21 cellular contexts compared by ENCODE assay signal in the genomic region with DNA sequence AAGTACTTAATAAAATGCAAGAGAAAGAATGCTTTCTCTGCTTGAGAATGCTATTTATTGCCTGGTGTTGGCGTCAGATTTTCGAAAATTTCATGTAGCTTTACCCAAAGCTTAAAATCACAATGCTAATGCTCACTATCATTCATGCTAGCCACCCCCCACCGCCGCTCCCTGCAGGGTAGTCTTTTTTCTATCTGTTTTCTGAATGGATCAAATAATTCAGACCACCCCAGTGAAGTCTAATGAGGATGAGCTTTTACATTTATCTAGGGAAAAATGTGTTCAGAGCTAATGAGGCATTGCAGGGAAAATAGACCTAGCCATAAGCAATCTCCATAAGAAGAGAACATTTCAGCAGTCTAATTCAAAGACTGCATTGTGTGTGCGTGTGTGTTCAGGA.
DNase-seq lines count a peak whose midpoint lies in the region; ATAC-seq and TF ChIP-seq lines count a peak whose summit lies in the region.
"Had no signal": no experiment of that assay in that cellular context is flagged by ENCODE, and none has a peak within 500 bp of the region (broad histone marks: within the 10 kb centered on the region; RNA-seq: fewer than 3 reads in every experiment).

No MANE protein-coding gene starts in this region.

- no peaks in the 10 kb centered on the region for H3K9me3 ChIP-seq in neural progenitor cell (ENCODE audit: low read depth)
- no peaks in the 10 kb centered on the region for H3K9me3 ChIP-seq in Caco-2
- H3K9me3 ChIP-seq: A549, BLaER1, SK-N-SH had no signal

- CTCF ChIA-PET in Caco-2 (lab: Charles Lee), result no interaction called here

- no peak overlapping the region for H3K9ac ChIP-seq in neural progenitor cell
- H3K9ac ChIP-seq: BLaER1, GM23248, SK-N-SH had no signal

- POLR2A ChIA-PET in Caco-2 (lab: Charles Lee), result no interaction called here

- H3K9me3 Mint-ChIP-seq in GM23338 (no peaks in the 10 kb centered on the region), neural progenitor cell (no peaks in the 10 kb centered on the region), mesothelial cell of epicardium (no peaks in the 10 kb centered on the region), Caco-2 (ENCODE audit: unreplicated experiment) (no peaks in the 10 kb centered on the region)

- peaks cover 37% of the 10 kb centered on the region for H3K4me1 ChIP-seq in GM23338 (ENCODE audit: insufficient read depth)
- peaks cover 30% of the 10 kb centered on the region for H3K4me1 ChIP-seq in neural progenitor cell
- no peaks in the 10 kb centered on the region for H3K4me1 ChIP-seq in Caco-2
- H3K4me1 ChIP-seq: A549, BLaER1 had no signal

- H2AFZ ChIP-seq in GM23338 (no peak overlapping the region), neural progenitor cell (replicated peaks) (no peak overlapping the region)
- H2AFZ ChIP-seq: GM23248 had no signal

- H4K20me1 ChIP-seq in GM23338 (replicated peaks; ENCODE audit: insufficient read depth), result no peaks in the 10 kb centered on the region
- no peaks in the 10 kb centered on the region for H4K20me1 ChIP-seq in neural progenitor cell (ENCODE audit: low read depth)
- H4K20me1 ChIP-seq: BLaER1 had no signal

- TF ChIP-seq CTCF in GM23338 (conservative IDR thresholded peaks at IDR 0.05; ENCODE audit: low read depth in 2 of 2), result no peak
- no peak for TF ChIP-seq CTCF in neural progenitor cell (IDR thresholded peaks at IDR 0.05)
- TF ChIP-seq CTCF in mesothelial cell of epicardium (IDR thresholded peaks at IDR 0.05; ENCODE audit: unreplicated experiment), result no peak
- no peak for TF ChIP-seq CTCF in Caco-2 (IDR thresholded peaks at IDR 0.05; ENCODE audit: insufficient read depth in 1 of 2, low read depth in 1 of 2, low read length in 1 of 2, severe bottlenecking in 1 of 2, unreplicated experiment in 1 of 2)

- H3K27ac Mint-ChIP-seq in GM23338 (peak overlapping the region; percentile 58; the same call in 1 of the 2 replicates), neural progenitor cell (no peak overlapping the region), mesothelial cell of epicardium (no peak overlapping the region), Caco-2 (ENCODE audit: unreplicated experiment) (no peak overlapping the region)
- H3K27ac Mint-ChIP-seq: CD4-positive, alpha-beta memory T cell; T-cell had no signal

- H3K27me3 ChIP-seq in GM23338 (ENCODE audit: insufficient read depth) (no peaks in the 10 kb centered on the region), neural progenitor cell (no peaks in the 10 kb centered on the region), Caco-2 (replicated peaks; ENCODE audit: control insufficient read depth, insufficient read depth, low read length) (no peaks in the 10 kb centered on the region)
- H3K27me3 ChIP-seq: BLaER1 had no signal

- H3K4me3 ChIP-seq in GM23338 (peak overlapping the region; percentile 24; the same call in 1 of the 2 replicates), neural progenitor cell (no peak overlapping the region), Caco-2 (ENCODE audit: low read depth, low read length) (no peak overlapping the region)
- H3K4me3 ChIP-seq: A549, BLaER1, GM12878, GM23248 had no signal

- no peaks in the 10 kb centered on the region for H3K9me2 ChIP-seq in GM23338 (ENCODE audit: insufficient read depth)
- H3K9me2 ChIP-seq: SK-N-SH had no signal

- no peaks in the 10 kb centered on the region for H3K27me3 Mint-ChIP-seq in GM23338 (ENCODE audit: insufficient read depth, low read depth, poor library complexity)
- H3K27me3 Mint-ChIP-seq in neural progenitor cell (ENCODE audit: insufficient read depth, low read depth), result peaks cover 5% of the 10 kb centered on the region
- H3K27me3 Mint-ChIP-seq in mesothelial cell of epicardium (ENCODE audit: low read depth), result no peaks in the 10 kb centered on the region
- H3K27me3 Mint-ChIP-seq in Caco-2 (ENCODE audit: insufficient read depth, unreplicated experiment), result no peaks in the 10 kb centered on the region
- H3K27me3 Mint-ChIP-seq: CD4-positive, alpha-beta memory T cell; T-cell had no signal

- H3K36me3 ChIP-seq in GM23338 (ENCODE audit: insufficient read depth) (no peaks in the 10 kb centered on the region), neural progenitor cell (no peaks in the 10 kb centered on the region), Caco-2 (ENCODE audit: control insufficient read depth, insufficient read depth, low read length) (no peaks in the 10 kb centered on the region)
- H3K36me3 ChIP-seq: BLaER1 had no signal

- BruUV-seq in Caco-2 (replicated peaks; lab: Mats Ljungman, UMichigan), result no TSS peak

- peak; percentile 71 for ATAC-seq in GM23338
- no peak for ATAC-seq in GM21786 (IDR thresholded peaks at IDR 0.05; ENCODE audit: unreplicated experiment)
- ATAC-seq: A549, GM12878, T-cell had no signal

- H3F3A ChIP-seq in GM23338 (replicated peaks; ENCODE audit: low read depth) (no peaks in the 10 kb centered on the region), neural progenitor cell (ENCODE audit: low read depth) (peaks cover 16% of the 10 kb centered on the region)

- peaks cover 20% of the 10 kb centered on the region for H3K4me1 Mint-ChIP-seq in GM23338
- peaks cover 16% of the 10 kb centered on the region for H3K4me1 Mint-ChIP-seq in neural progenitor cell
- no peaks in the 10 kb centered on the region for H3K4me1 Mint-ChIP-seq in mesothelial cell of epicardium
- H3K4me1 Mint-ChIP-seq in Caco-2 (ENCODE audit: low read depth, unreplicated experiment), result no peaks in the 10 kb centered on the region
- H3K4me1 Mint-ChIP-seq: CD4-positive, alpha-beta memory T cell; T-cell had no signal

- H3K27ac ChIP-seq in GM23338 (ENCODE audit: low read depth), result peak overlapping the region; percentile 21; the same call in 1 of the 2 replicates
- H3K27ac ChIP-seq in neural progenitor cell, result no peak overlapping the region
- H3K27ac ChIP-seq: A549, BLaER1, GM23248 had no signal

- H3K79me2 ChIP-seq in GM23338 (replicated peaks; ENCODE audit: insufficient read depth) (no peaks in the 10 kb centered on the region), neural progenitor cell (ENCODE audit: low read depth) (no peaks in the 10 kb centered on the region)

- intact Hi-C loops in Caco-2 (cut with micrococcal nuclease; ENCODE audit: unreplicated experiment), result no loop called here

- no peak overlapping the region for H3K4me3 Mint-ChIP-seq in GM23338
- H3K4me3 Mint-ChIP-seq in neural progenitor cell, result no peak overlapping the region
- H3K4me3 Mint-ChIP-seq in mesothelial cell of epicardium, result no peak overlapping the region
- no peak overlapping the region for H3K4me3 Mint-ChIP-seq in Caco-2 (ENCODE audit: unreplicated experiment)
- H3K4me3 Mint-ChIP-seq: CD4-positive, alpha-beta memory T cell; T-cell had no signal

- no peaks in the 10 kb centered on the region for H3K36me3 Mint-ChIP-seq in GM23338 (ENCODE audit: low read depth)
- no peaks in the 10 kb centered on the region for H3K36me3 Mint-ChIP-seq in neural progenitor cell
- no peaks in the 10 kb centered on the region for H3K36me3 Mint-ChIP-seq in mesothelial cell of epicardium
- no peaks in the 10 kb centered on the region for H3K36me3 Mint-ChIP-seq in Caco-2 (ENCODE audit: insufficient read depth, unreplicated experiment)
- H3K36me3 Mint-ChIP-seq: CD4-positive, alpha-beta memory T cell; T-cell had no signal

- DNase-seq in GM23338 (ENCODE audit: low spot score) (peak; percentile 31), NCI-H146 (lab: John Stamatoyannopoulos, UW) (peak; percentile 93), ecto neural progenitor cell (ENCODE audit: low spot score) (peak; percentile 52), neural progenitor cell (ENCODE audit: low spot score) (peak; percentile 54), mesothelial cell of epicardium (ENCODE audit: low spot score in 2 of 2, unreplicated experiment in 2 of 2) (no peak), Caco-2 (no peak)
- DNase-seq: Calu3; CD4-positive, alpha-beta memory T cell; GM23248; NCI-H1436; NCI-H2107; NCI-H226; NCI-H774; OCI-M1; Right ventricle myocardium superior; SK-N-SH; T-cell had no signal

- H3K4me2 ChIP-seq in GM23338 (peak overlapping the region; percentile 58), neural progenitor cell (peak overlapping the region; percentile 65)
- H3K4me2 ChIP-seq: A549, BLaER1, SK-N-SH had no signal

Comparison
In these comparisons a context has a peak if more than half of its experiments do, and no peak if none do; other contexts are left out.
1. DNase-seq: peak in GM23338 (single experiment), NCI-H146 (single experiment), ecto neural progenitor cell (single experiment) and neural progenitor cell (single experiment); none in mesothelial cell of epicardium (0 of 2) and Caco-2 (0 of 2).